Comparison of ENCODE assay signal across 11 cellular contexts in the genomic region with DNA sequence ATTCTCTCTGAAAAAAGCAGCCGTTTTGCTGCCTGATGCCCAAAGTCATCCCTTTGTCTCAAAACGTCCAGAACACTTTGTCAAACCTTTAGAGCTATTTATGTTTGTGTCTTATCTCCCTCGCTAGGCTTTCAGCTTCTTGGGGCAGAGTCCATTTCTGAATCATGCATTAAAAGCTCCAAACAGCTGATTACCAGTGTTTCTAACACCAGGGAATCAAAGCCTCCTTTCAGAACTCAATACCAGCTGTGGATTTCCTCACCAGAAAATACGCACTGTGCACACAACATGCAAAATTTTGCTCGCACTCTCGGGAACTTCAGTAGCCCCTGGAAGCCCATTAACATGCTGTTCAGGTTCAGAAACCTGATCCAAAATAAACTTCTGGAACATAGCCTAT.
DNase-seq lines count a peak whose midpoint lies in the region; FAIRE-seq and TF ChIP-seq lines count a peak whose summit lies in the region.
"Had no signal": no experiment of that assay in that cellular context is flagged by ENCODE, and none has a peak within 500 bp of the region (broad histone marks: within the 10 kb centered on the region; RNA-seq: fewer than 3 reads in every experiment).

No MANE protein-coding gene starts in this region.

- FAIRE-seq in endothelial cell of umbilical vein (lab: Jason Lieb, UNC): no peak

- dilution Hi-C loops in endothelial cell of umbilical vein (cut with MboI; ENCODE audit: extremely low pct_ligation_motif_present, low sequenced_read_pairs): no loop called here

- H3K27ac ChIP-seq in endothelial cell of umbilical vein (ENCODE audit: insufficient read depth, low read depth, low read length) (no peak overlapping the region), spleen (no peak overlapping the region)
- H3K27ac ChIP-seq: right lobe of liver had no signal

- H3K36me3 ChIP-seq in endothelial cell of umbilical vein (ENCODE audit: control insufficient read depth in 2 of 2, extremely low read depth in 1 of 2, insufficient read depth in 2 of 2, low read length in 2 of 2) (no peaks in the 10 kb centered on the region), spleen (no peaks in the 10 kb centered on the region)
- H3K36me3 ChIP-seq: esophagus muscularis mucosa, right lobe of liver had no signal

- 48 to 72% (median 68%) methylated on average over 6 of the region's 6 CpGs for WGBS in spleen, 5 donors

- H3K27me3 ChIP-seq in endothelial cell of umbilical vein (ENCODE audit: control insufficient read depth in 2 of 2, insufficient read depth in 2 of 2, low read length in 2 of 2) (no peaks in the 10 kb centered on the region), spleen (replicated peaks in 1 of 7) (peaks cover 0 to 10% (median 0%) of the 10 kb centered on the region in 7 donors)
- H3K27me3 ChIP-seq: esophagus muscularis mucosa had no signal

- intact Hi-C loops in endothelial cell of umbilical vein (cut with micrococcal nuclease): loop anchor here (2.0 kb wide), 1 partner anchor 112 kb away; no protein-coding TSS in a partner anchor
- intact Hi-C loops in spleen (cut with DNase I; ENCODE audit: low total_unique reads): no loop called here

- H3K4me1 ChIP-seq in endothelial cell of umbilical vein (ENCODE audit: control insufficient read depth, extremely low read depth, insufficient read depth, low read length) (peaks cover 27% of the 10 kb centered on the region), spleen (peaks cover 0 to 12% (median 6%) of the 10 kb centered on the region in 6 donors)
- H3K4me1 ChIP-seq: right lobe of liver had no signal

- H3K4me3 ChIP-seq in endothelial cell of umbilical vein (replicated peaks in 1 of 3; ENCODE audit: insufficient read depth in 1 of 3, low read depth in 1 of 3, low read length in 3 of 3): no peak overlapping the region
- no peak overlapping the region for H3K4me3 ChIP-seq in spleen
- H3K4me3 ChIP-seq: right lobe of liver had no signal

- no peak overlapping the region for H3K4me2 ChIP-seq in endothelial cell of umbilical vein (ENCODE audit: insufficient read depth, low read length)

- H4K20me1 ChIP-seq in endothelial cell of umbilical vein (replicated peaks; ENCODE audit: control insufficient read depth, extremely low read depth, insufficient read depth, low read length): no peaks in the 10 kb centered on the region

- CTCF ChIA-PET in endothelial cell of umbilical vein (lab: Charles Lee): interaction anchor here (0.6 to 3.5 kb wide), 25 partner anchors 8 to 1676 kb away, joined by 3 to 27 read pairs (median 3); no protein-coding TSS in a partner anchor

- TF ChIP-seq CTCF in endothelial cell of umbilical vein (IDR thresholded peaks at IDR 0.05; ENCODE audit: extremely low read depth in 1 of 2, insufficient read depth in 1 of 2, low read depth in 1 of 2, low read length in 2 of 2) (no peak), spleen (IDR thresholded peaks at IDR 0.05 in 8 of 11, conservative IDR thresholded peaks at IDR 0.05 in 3 of 11) (no peak)

- TF ChIP-seq POLR2A in endothelial cell of umbilical vein (IDR thresholded peaks at IDR 0.05; ENCODE audit: low read depth, low read length) (no peak), spleen (IDR thresholded peaks at IDR 0.05) (no peak)

- H3K9me3 ChIP-seq in endothelial cell of umbilical vein (replicated peaks; ENCODE audit: control insufficient read depth, insufficient read depth, low read length) (no peaks in the 10 kb centered on the region), spleen (no peaks in the 10 kb centered on the region)
- H3K9me3 ChIP-seq: esophagus muscularis mucosa, right lobe of liver had no signal

- H2AFZ ChIP-seq in endothelial cell of umbilical vein (ENCODE audit: low read depth, low read length): peak overlapping the region; percentile 64

- BruUV-seq in endothelial cell of umbilical vein (replicated peaks; lab: Mats Ljungman, UMichigan): no TSS peak

- H3K79me2 ChIP-seq in endothelial cell of umbilical vein (ENCODE audit: control insufficient read depth, insufficient read depth, low read length): no peaks in the 10 kb centered on the region

- no peak overlapping the region for H3K9ac ChIP-seq in endothelial cell of umbilical vein (replicated peaks; ENCODE audit: extremely low read depth, insufficient read depth, low read length)

- H3K9me1 ChIP-seq in endothelial cell of umbilical vein (replicated peaks; ENCODE audit: control insufficient read depth, extremely low read depth, insufficient read depth, low read length): no peaks in the 10 kb centered on the region

- DNase-seq in NCI-H1092 (lab: John Stamatoyannopoulos, UW) (peak; percentile 1), NCI-H748 treated with DMSO at 0.1 percent for 48 hours (lab: John Stamatoyannopoulos, UW) (peak; percentile 37), endothelial cell of umbilical vein (ENCODE audit: low read depth, low spot score) (peak; percentile 29), pons (ENCODE audit: low spot score) (peak; percentile 50), spleen (no peak), putamen (ENCODE audit: low spot score) (no peak), NCI-H2081 (lab: John Stamatoyannopoulos, UW) (no peak)
- no peak for DNase-seq in activated CD4-positive, CD25-positive, alpha-beta regulatory T cell (lab: John Stamatoyannopoulos, UW)
- DNase-seq: cortex of kidney had no signal

- POLR2A ChIA-PET in endothelial cell of umbilical vein (lab: Charles Lee): no interaction called here

TF ChIP-seq in endothelial cell of umbilical vein, 7 proteins besides CTCF, POLR2A, EP300 and RAD21:
- TF ChIP-seq, protein P1, sequence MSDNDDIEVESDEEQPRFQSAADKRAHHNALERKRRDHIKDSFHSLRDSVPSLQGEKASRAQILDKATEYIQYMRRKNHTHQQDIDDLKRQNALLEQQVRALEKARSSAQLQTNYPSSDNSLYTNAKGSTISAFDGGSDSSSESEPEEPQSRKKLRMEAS (IDR thresholded peaks at IDR 0.05; ENCODE audit: insufficient read depth, insufficient read length): no peak
- TF ChIP-seq GATA2 (IDR thresholded peaks at IDR 0.05; ENCODE audit: insufficient read depth, insufficient read length, low read depth, low read length) (no peak), MYC (IDR thresholded peaks at IDR 0.05; ENCODE audit: low read depth, low read length) (no peak), POLR2AphosphoS5 (IDR thresholded peaks at IDR 0.05; ENCODE audit: insufficient read depth, low read depth, low read length) (no peak), EZH2 (IDR thresholded peaks at IDR 0.05; ENCODE audit: borderline replicate concordance, low read depth, low read length, severe bottlenecking) (no peak), JUN (IDR thresholded peaks at IDR 0.05; ENCODE audit: borderline replicate concordance, insufficient read depth, insufficient read length, low read depth) (no peak), FOS (IDR thresholded peaks at IDR 0.05; ENCODE audit: borderline replicate concordance, insufficient read depth, low read length) (no peak)

Comparison
In these comparisons a context has a peak if more than half of its experiments do, and no peak if none do; other contexts are left out.
1. DNase-seq: peak in NCI-H1092 (single experiment), NCI-H748 treated with DMSO at 0.1 percent for 48 hours (single experiment), endothelial cell of umbilical vein (single experiment) and pons (single experiment); none in spleen (single experiment), activated CD4-positive, CD25-positive, alpha-beta regulatory T cell (0 of 4), putamen (single experiment) and NCI-H2081 (0 of 2).